ENCODE assay signal across 1 cellular context in genomic region chr6:153002613-153003293, GRCh38.
TF ChIP-seq lines count a peak whose summit lies in the region.

Gene MTRF1L (minus strand): TSS chr6:153002709. CDS start chr6:153002685, 24 bp downstream.

TF ChIP-seq in HepG2, 621 proteins besides CTCF, POLR2A, EP300 and RAD21 (continued from another document and continues in another):
- TF ChIP-seq KIAA2018 (CRISPR knock-in tag; IDR thresholded peaks at IDR 0.05; ENCODE audit: borderline replicate concordance) = no peak
- TF ChIP-seq ZNF512B (CRISPR knock-in tag; IDR thresholded peaks at IDR 0.05; ENCODE audit: borderline replicate concordance) = no peak
- TF ChIP-seq TCF7L2 (IDR thresholded peaks at IDR 0.05; ENCODE audit: low read depth, low read length) = no peak
- no peak for TF ChIP-seq FIP1L1 (IDR thresholded peaks at IDR 0.05; ENCODE audit: borderline replicate concordance, insufficient read depth, low read depth, low read length)
- TF ChIP-seq GPBP1L1 (CRISPR knock-in tag; IDR thresholded peaks at IDR 0.05) = no peak
- TF ChIP-seq ZSCAN30 (CRISPR knock-in tag; IDR thresholded peaks at IDR 0.05) = no peak
- TF ChIP-seq ZNF329 (CRISPR knock-in tag; IDR thresholded peaks at IDR 0.05; ENCODE audit: low read depth) = no peak
- peak; percentile 95 for TF ChIP-seq ELF4 (CRISPR knock-in tag; IDR thresholded peaks at IDR 0.05; ENCODE audit: borderline replicate concordance)
- TF ChIP-seq CEBPG (CRISPR knock-in tag; IDR thresholded peaks at IDR 0.05) = no peak; the same call in 1 of the 2 replicates
- no peak for TF ChIP-seq ZNF276 (CRISPR knock-in tag; IDR thresholded peaks at IDR 0.05; ENCODE audit: low read depth)
- no peak for TF ChIP-seq HNF4G (IDR thresholded peaks at IDR 0.05; ENCODE audit: borderline replicate concordance, low read depth, low read length)
- TF ChIP-seq HNF4G (CRISPR knock-in tag; IDR thresholded peaks at IDR 0.05; ENCODE audit: borderline replicate concordance, low read depth) = no peak
- TF ChIP-seq ZNF180 (CRISPR knock-in tag; IDR thresholded peaks at IDR 0.05; ENCODE audit: borderline replicate concordance, low read depth) = no peak
- TF ChIP-seq RFX5 (IDR thresholded peaks at IDR 0.05; ENCODE audit: low read depth, low read length) = no peak
- peak; percentile 38; the same call in 1 of the 2 replicates for TF ChIP-seq TOPORS (CRISPR knock-in tag; IDR thresholded peaks at IDR 0.05)
- no peak for TF ChIP-seq HES4 (CRISPR knock-in tag; IDR thresholded peaks at IDR 0.05; ENCODE audit: borderline replicate concordance)
- 0 out of 2 replicates have a peak, but pooled peaks have one; percentile 43 for TF ChIP-seq FOXM1 (CRISPR knock-in tag; IDR thresholded peaks at IDR 0.05)
- TF ChIP-seq ZSCAN22 (CRISPR knock-in tag; IDR thresholded peaks at IDR 0.05) = no peak
- TF ChIP-seq RORA (CRISPR knock-in tag; IDR thresholded peaks at IDR 0.05) = no peak
- no peak for TF ChIP-seq MTERF4 (CRISPR knock-in tag; IDR thresholded peaks at IDR 0.05)
- TF ChIP-seq SMAD3 (CRISPR knock-in tag; IDR thresholded peaks at IDR 0.05) = peak; percentile 55
- TF ChIP-seq ZBTB25 (CRISPR knock-in tag; IDR thresholded peaks at IDR 0.05) = peak; percentile 81
- peak; percentile 27; the same call in 1 of the 2 replicates for TF ChIP-seq TCF7 (IDR thresholded peaks at IDR 0.05; ENCODE audit: low read depth)
- TF ChIP-seq KDM4B (CRISPR knock-in tag; IDR thresholded peaks at IDR 0.05) = no peak; the same call in 1 of the 2 replicates
- peak; percentile 44; the same call in 1 of the 2 replicates for TF ChIP-seq PITX1 (CRISPR knock-in tag; IDR thresholded peaks at IDR 0.05)
- TF ChIP-seq KMT2A (CRISPR knock-in tag; IDR thresholded peaks at IDR 0.05) = peak; percentile 86
- peak; percentile 69 for TF ChIP-seq ZBTB7A (CRISPR knock-in tag; IDR thresholded peaks at IDR 0.05)
- TF ChIP-seq GTF3A (CRISPR knock-in tag; conservative IDR thresholded peaks at IDR 0.05) = no peak
- TF ChIP-seq GTF2F1 (IDR thresholded peaks at IDR 0.05; ENCODE audit: low read length) = no peak
- TF ChIP-seq SOX6 (IDR thresholded peaks at IDR 0.05) = no peak
- peak; percentile 73 for TF ChIP-seq SOX6 (CRISPR knock-in tag; IDR thresholded peaks at IDR 0.05)
- no peak for TF ChIP-seq FOXP1 (IDR thresholded peaks at IDR 0.05)
- no peak for TF ChIP-seq FOXP1 (CRISPR knock-in tag; IDR thresholded peaks at IDR 0.05)
- TF ChIP-seq CCDC6 (CRISPR knock-in tag; IDR thresholded peaks at IDR 0.05) = peak; percentile 85; the same call in 1 of the 2 replicates
- no peak for TF ChIP-seq FOXO1 (CRISPR knock-in tag; IDR thresholded peaks at IDR 0.05)
- no peak for TF ChIP-seq USF2 (IDR thresholded peaks at IDR 0.05; ENCODE audit: low read depth, low read length)
- TF ChIP-seq USF2 (CRISPR knock-in tag; IDR thresholded peaks at IDR 0.05; ENCODE audit: borderline replicate concordance) = peak; percentile 50; the same call in 1 of the 2 replicates
- no peak for TF ChIP-seq ZNF510 (CRISPR knock-in tag; IDR thresholded peaks at IDR 0.05; ENCODE audit: low read depth)
- TF ChIP-seq ZNF256 (CRISPR knock-in tag; conservative IDR thresholded peaks at IDR 0.05) = peak; percentile 27; the same call in 1 of the 2 replicates
- no peak for TF ChIP-seq HOXA7 (CRISPR knock-in tag; IDR thresholded peaks at IDR 0.05)
- no peak for TF ChIP-seq U2AF2 (IDR thresholded peaks at IDR 0.05; ENCODE audit: low read depth, low read length)
- peak; percentile 86 for TF ChIP-seq SRSF1 (optimal IDR thresholded peaks at IDR 0.05; ENCODE audit: low read depth, low read length)
- peak; percentile 50; the same call in 1 of the 2 replicates for TF ChIP-seq MIER2 (CRISPR knock-in tag; IDR thresholded peaks at IDR 0.05)
- TF ChIP-seq REL (CRISPR knock-in tag; conservative IDR thresholded peaks at IDR 0.05) = no peak
- TF ChIP-seq JUND (CRISPR knock-in tag; IDR thresholded peaks at IDR 0.05) = no peak
- peak; percentile 92 for TF ChIP-seq KDM2A (CRISPR knock-in tag; IDR thresholded peaks at IDR 0.05; ENCODE audit: borderline replicate concordance, low read depth)
- peak; percentile 66; the same call in 1 of the 2 replicates for TF ChIP-seq ZNF414 (CRISPR knock-in tag; IDR thresholded peaks at IDR 0.05)
- peak; percentile 95 for TF ChIP-seq KAT8 (CRISPR knock-in tag; IDR thresholded peaks at IDR 0.05)
- no peak for TF ChIP-seq ZNF44 (CRISPR knock-in tag; IDR thresholded peaks at IDR 0.05)
- no peak for TF ChIP-seq ZNF607 (CRISPR knock-in tag; IDR thresholded peaks at IDR 0.05; ENCODE audit: borderline replicate concordance)
- peak; percentile 92; the same call in 1 of the 2 replicates for TF ChIP-seq ZNF891 (CRISPR knock-in tag; IDR thresholded peaks at IDR 0.05)
- no peak for TF ChIP-seq MBNL3 (CRISPR knock-in tag; conservative IDR thresholded peaks at IDR 0.05)
